Comparison of ENCODE assay signal across 8 cellular contexts in the genomic region with DNA sequence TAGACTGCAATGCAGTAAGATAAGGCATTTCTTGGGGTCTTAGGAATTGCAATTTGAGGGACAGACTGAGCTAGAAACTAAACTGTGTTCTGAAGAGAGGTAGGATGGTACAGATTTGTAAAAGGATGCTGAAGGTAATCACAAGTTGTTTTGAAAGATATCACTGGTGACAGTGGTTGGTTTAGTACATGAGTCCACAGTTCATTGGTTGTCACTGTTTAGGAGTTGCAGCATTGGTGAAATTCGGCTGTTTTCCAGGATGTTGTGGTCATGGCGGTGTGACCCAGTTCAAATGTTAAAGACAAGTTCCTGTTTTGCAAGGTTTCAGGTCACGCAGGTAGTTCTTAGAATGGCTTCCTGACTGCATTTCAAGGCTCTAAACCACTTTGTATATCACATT.
DNase-seq lines count a peak whose midpoint lies in the region; ATAC-seq and TF ChIP-seq lines count a peak whose summit lies in the region.

No MANE protein-coding gene starts in this region.

- no peaks in the 10 kb centered on the region for H3K36me3 ChIP-seq in mesendoderm (ENCODE audit: control insufficient read depth, insufficient read depth, low read length)
- H3K36me3 ChIP-seq in endodermal cell (ENCODE audit: control insufficient read depth, insufficient read depth, low read length), result no peaks in the 10 kb centered on the region

- no peak overlapping the region for H3K27ac Mint-ChIP-seq in endodermal cell

- H3K27me3 ChIP-seq in mesendoderm (ENCODE audit: insufficient read depth, low read length, poor library complexity) (no peaks in the 10 kb centered on the region), endodermal cell (ENCODE audit: control insufficient read depth, insufficient read depth, low read length, poor library complexity, severe bottlenecking) (no peaks in the 10 kb centered on the region)

- no peak overlapping the region for H3K4me3 ChIP-seq in mesendoderm (ENCODE audit: low read length)
- H3K4me3 ChIP-seq in endodermal cell (ENCODE audit: low read length), result no peak overlapping the region

- H3K27me3 Mint-ChIP-seq in endodermal cell (ENCODE audit: insufficient read depth), result no peaks in the 10 kb centered on the region

- no peak overlapping the region for H3K56ac ChIP-seq in mesendoderm (ENCODE audit: low read length)

- no peak overlapping the region for H3K18ac ChIP-seq in mesendoderm (ENCODE audit: low read length)

- no peak overlapping the region for H4K8ac ChIP-seq in mesendoderm (ENCODE audit: low read depth, low read length)

- no peak for TF ChIP-seq CTCF in endodermal cell (conservative IDR thresholded peaks at IDR 0.05)

- no peak overlapping the region for H3K4me3 Mint-ChIP-seq in endodermal cell

- no peaks in the 10 kb centered on the region for H3K9me3 ChIP-seq in endodermal cell (ENCODE audit: control insufficient read depth, low read length)

- no CpG with 5 or more reads among the region's 3 CpGs for WGBS in mesendoderm (ENCODE audit: extremely low coverage, insufficient coverage, low lambda C conversion rate)
- 89 to 95% methylated on average over 3 of the region's 3 CpGs for WGBS in endodermal cell (ENCODE audit: insufficient coverage in 1 of 2, insufficient read length in 1 of 2), 2 experiments

- no peaks in the 10 kb centered on the region for H3K79me2 ChIP-seq in mesendoderm (ENCODE audit: control insufficient read depth, insufficient read depth, low read length)

- H3K36me3 Mint-ChIP-seq in endodermal cell (ENCODE audit: low read depth), result no peaks in the 10 kb centered on the region

- no peaks in the 10 kb centered on the region for H3K79me1 ChIP-seq in mesendoderm (ENCODE audit: low read length)

- H2BK5ac ChIP-seq in mesendoderm (ENCODE audit: low read length), result no peak overlapping the region

- H3K27ac ChIP-seq in mesendoderm (ENCODE audit: low read depth, low read length) (no peak overlapping the region), endodermal cell (ENCODE audit: low read depth, low read length) (no peak overlapping the region)

- no peak overlapping the region for H2BK120ac ChIP-seq in mesendoderm (ENCODE audit: low read depth, low read length)

- H4K5ac ChIP-seq in mesendoderm (ENCODE audit: low read length), result no peak overlapping the region

- H3K4me1 ChIP-seq in mesendoderm (ENCODE audit: control insufficient read depth, low read depth, low read length) (no peaks in the 10 kb centered on the region), endodermal cell (ENCODE audit: control insufficient read depth, insufficient read depth, low read length) (no peaks in the 10 kb centered on the region)

- ATAC-seq in HG03558 (IDR thresholded peaks at IDR 0.05; ENCODE audit: extremely low read depth, unreplicated experiment), result peak; percentile 96

- H2BK15ac ChIP-seq in mesendoderm (replicated peaks; ENCODE audit: low read depth), result no peak overlapping the region

- no peak overlapping the region for H3K4ac ChIP-seq in mesendoderm (ENCODE audit: low read depth, low read length)

- no peak overlapping the region for H3K9ac ChIP-seq in mesendoderm (ENCODE audit: low read length)
- H3K9ac ChIP-seq in endodermal cell (ENCODE audit: extremely low read depth, low read length, poor library complexity, severe bottlenecking), result no peak overlapping the region

- no peaks in the 10 kb centered on the region for H3K9me3 Mint-ChIP-seq in endodermal cell

- DNase-seq in activated CD8-positive, alpha-beta memory T cell treated with anti-CD3 and anti-CD28 coated beads for 1 hour (ENCODE audit: extremely low read depth in 1 of 2, low read depth in 1 of 2), result peak; percentile 9 to 15
- no peak for DNase-seq in activated CD8-positive, alpha-beta memory T cell treated with anti-CD3 and anti-CD28 coated beads, Interleukin-2, amount 50 U/mL, for 48 hours
- DNase-seq in activated CD8-positive, alpha-beta memory T cell treated with anti-CD3 and anti-CD28 coated beads, Interleukin-2, amount 50 U/mL, for 24 hours (ENCODE audit: extremely low read depth), result peak; percentile 34
- peak; percentile 55 for DNase-seq in stimulated activated CD4-positive, alpha-beta T cell treated with anti-CD3 and anti-CD28 coated beads, Interleukin-15, amount 100 ng/mL, for 24 hours
- DNase-seq in mesendoderm (no peak), endodermal cell (no peak), HuH-7.5 (ENCODE audit: low spot score) (no peak)

- H3K4me1 Mint-ChIP-seq in endodermal cell, result peaks cover 3% of the 10 kb centered on the region

- H3K23ac ChIP-seq in mesendoderm (ENCODE audit: low read length), result no peak overlapping the region

- H2AK5ac ChIP-seq in mesendoderm (ENCODE audit: low read length), result no peak overlapping the region

- no peak overlapping the region for H3K4me2 ChIP-seq in mesendoderm (ENCODE audit: low read length)

Comparison
In these comparisons a context has a peak if more than half of its experiments do, and no peak if none do; other contexts are left out.
1. DNase-seq: peak in activated CD8-positive, alpha-beta memory T cell treated with anti-CD3 and anti-CD28 coated beads for 1 hour (2 of 2), activated CD8-positive, alpha-beta memory T cell treated with anti-CD3 and anti-CD28 coated beads, Interleukin-2, amount 50 U/mL, for 24 hours (single experiment) and stimulated activated CD4-positive, alpha-beta T cell treated with anti-CD3 and anti-CD28 coated beads, Interleukin-15, amount 100 ng/mL, for 24 hours (single experiment); none in activated CD8-positive, alpha-beta memory T cell treated with anti-CD3 and anti-CD28 coated beads, Interleukin-2, amount 50 U/mL, for 48 hours (single experiment), mesendoderm (single experiment), endodermal cell (single experiment) and HuH-7.5 (single experiment).